Comparison of ENCODE assay signal across 23 cellular contexts in the genomic region with DNA sequence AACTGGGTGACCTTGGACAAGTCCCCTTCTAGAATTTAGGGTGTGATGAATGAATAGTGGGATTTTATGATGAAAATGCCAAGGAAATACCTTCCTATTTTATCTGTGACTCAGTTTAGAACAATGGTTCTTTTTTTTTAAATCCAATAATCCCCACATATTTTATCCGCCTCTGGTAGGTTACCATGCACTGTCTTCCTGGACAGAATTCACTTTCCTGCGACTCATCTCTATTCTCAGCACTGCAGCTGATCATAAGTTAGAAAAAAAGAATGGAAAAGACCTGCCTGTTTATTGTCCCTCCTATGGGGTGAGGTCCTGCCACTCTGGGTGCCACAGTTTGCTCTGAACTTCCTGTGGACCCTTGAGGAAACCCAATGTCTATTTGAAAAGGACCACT.
DNase-seq lines count a peak whose midpoint lies in the region; ATAC-seq and TF ChIP-seq lines count a peak whose summit lies in the region.
"Had no signal": no experiment of that assay in that cellular context is flagged by ENCODE, and none has a peak within 500 bp of the region (broad histone marks: within the 10 kb centered on the region; RNA-seq: fewer than 3 reads in every experiment).

No MANE protein-coding gene starts in this region.

- ATAC-seq in PC-3 (peak; percentile 77), HG02610 (IDR thresholded peaks at IDR 0.05; ENCODE audit: unreplicated experiment) (no peak)
- ATAC-seq: activated CD4-positive, CD25-positive, alpha-beta regulatory T cell treated with anti-CD3 and anti-CD28 coated beads, Interleukin-2, amount 50 U/mL, for 24 hours; gastrocnemius medialis had no signal

- no peaks in the 10 kb centered on the region for H3K9me3 Mint-ChIP-seq in neural progenitor cell

- CTCF ChIA-PET in PC-3 (lab: Charles Lee), result interaction anchor here (0.6 kb wide), 1 partner anchor 1057 kb away, joined by 3 read pairs; no protein-coding TSS in a partner anchor

- no peak overlapping the region for H3K9ac ChIP-seq in PC-3 (ENCODE audit: low read length)
- no peak overlapping the region for H3K9ac ChIP-seq in neural progenitor cell

- no peaks in the 10 kb centered on the region for H3K9me2 ChIP-seq in PC-3 (replicated peaks; ENCODE audit: low read length)

- peaks cover 7% of the 10 kb centered on the region; the same call in 1 of the 2 replicates for H3K4me1 ChIP-seq in PC-3 (ENCODE audit: insufficient read depth, low read length)
- H3K4me1 ChIP-seq in neural progenitor cell, result peaks cover 4% of the 10 kb centered on the region

- no peak for TF ChIP-seq CTCF in PC-3 (conservative IDR thresholded peaks at IDR 0.05; ENCODE audit: low read depth, low read length)
- no peak for TF ChIP-seq CTCF in fibroblast of mammary gland (conservative IDR thresholded peaks at IDR 0.05; ENCODE audit: control insufficient read depth, insufficient read depth, low read depth, low read length)
- TF ChIP-seq CTCF in neural progenitor cell (IDR thresholded peaks at IDR 0.05), result no peak

- H3K27me3 ChIP-seq in PC-3 (ENCODE audit: low read length) (no peaks in the 10 kb centered on the region), neural progenitor cell (no peaks in the 10 kb centered on the region)
- H3K27me3 ChIP-seq: brain microvascular endothelial cell, gastrocnemius medialis, testis had no signal

- intact Hi-C loops in PC-3 (cut with micrococcal nuclease), result no loop called here

- H4K20me1 ChIP-seq in PC-3 (ENCODE audit: low read length) (no peaks in the 10 kb centered on the region), neural progenitor cell (ENCODE audit: low read depth) (no peaks in the 10 kb centered on the region)

- H3K4me2 ChIP-seq in PC-3 (ENCODE audit: low read length) (no peak overlapping the region), neural progenitor cell (no peak overlapping the region)

- DNase-seq in EL (peak; percentile 31), PC-3 (peak; percentile 40), fibroblast of mammary gland (ENCODE audit: low read depth) (peak; percentile 33), neural progenitor cell (ENCODE audit: low spot score) (no peak), SIG-M5 (lab: John Stamatoyannopoulos, UW) (no peak), OCI-M2 (lab: John Stamatoyannopoulos, UW; ENCODE audit: unreplicated experiment) (no peak), hypothalamus (lab: John Stamatoyannopoulos, UW) (no peak)
- DNase-seq: activated T-cell treated with anti-CD3 and anti-CD28 coated beads, Interleukin-2, amount 50 U/mL, for 48 hours; brain microvascular endothelial cell; gastrocnemius medialis; MM.1S; NCI-H1694 treated with DMSO at 0.1 percent for 48 hours; NCI-H2227 treated with DMSO at 0.1 percent for 48 hours; NCI-H774; nucleus accumbens; OCI-M1; T-helper 9 cell; testis had no signal

- no peaks in the 10 kb centered on the region for H3K36me3 ChIP-seq in PC-3 (ENCODE audit: low read depth, low read length)
- H3K36me3 ChIP-seq in neural progenitor cell, result no peaks in the 10 kb centered on the region
- H3K36me3 ChIP-seq: brain microvascular endothelial cell, gastrocnemius medialis had no signal

- H3K4me3 Mint-ChIP-seq in neural progenitor cell, result no peak overlapping the region
- H3K4me3 Mint-ChIP-seq: activated naive CD8-positive, alpha-beta T cell had no signal

- POLR2A ChIA-PET in PC-3 (lab: Charles Lee; ENCODE audit: unreplicated experiment), result no interaction called here

- no peak overlapping the region for H3K4me3 ChIP-seq in PC-3 (ENCODE audit: low read length)
- no peak overlapping the region for H3K4me3 ChIP-seq in fibroblast of mammary gland (ENCODE audit: control insufficient read depth, low read depth, low read length)
- no peak overlapping the region for H3K4me3 ChIP-seq in neural progenitor cell
- H3K4me3 ChIP-seq: mucosa of descending colon, testis had no signal

- H3F3A ChIP-seq in PC-3 (ENCODE audit: low read length, unreplicated experiment) (no peaks in the 10 kb centered on the region), neural progenitor cell (ENCODE audit: low read depth) (no peaks in the 10 kb centered on the region)

- H2AFZ ChIP-seq in PC-3 (ENCODE audit: low read length) (no peak overlapping the region), neural progenitor cell (replicated peaks) (no peak overlapping the region)

- no TSS peak for BruUV-seq in PC-3 (replicated peaks; lab: Mats Ljungman, UMichigan)

- H3K27ac ChIP-seq in PC-3 (ENCODE audit: low read length) (no peak overlapping the region), neural progenitor cell (no peak overlapping the region)
- H3K27ac ChIP-seq: brain microvascular endothelial cell, coronary artery, testis had no signal

- H3K9me3 ChIP-seq in PC-3 (ENCODE audit: low read length) (no peaks in the 10 kb centered on the region), neural progenitor cell (ENCODE audit: low read depth) (no peaks in the 10 kb centered on the region)
- H3K9me3 ChIP-seq: gastrocnemius medialis, mucosa of descending colon, testis had no signal

- peak overlapping the region; percentile 31 for H3K27ac Mint-ChIP-seq in neural progenitor cell
- H3K27ac Mint-ChIP-seq: activated naive CD8-positive, alpha-beta T cell had no signal

- H3K4me1 Mint-ChIP-seq in neural progenitor cell, result peaks cover 28% of the 10 kb centered on the region

- H3K79me2 ChIP-seq in PC-3 (ENCODE audit: low read length) (no peaks in the 10 kb centered on the region), neural progenitor cell (ENCODE audit: low read depth) (no peaks in the 10 kb centered on the region)

- no peaks in the 10 kb centered on the region for H3K27me3 Mint-ChIP-seq in neural progenitor cell (ENCODE audit: insufficient read depth, low read depth)

- peaks cover 4% of the 10 kb centered on the region for H3K36me3 Mint-ChIP-seq in neural progenitor cell
- H3K36me3 Mint-ChIP-seq: activated naive CD8-positive, alpha-beta T cell had no signal

Comparison
In these comparisons a context has a peak if more than half of its experiments do, and no peak if none do; other contexts are left out.
1. DNase-seq: peak in EL (single experiment), PC-3 (single experiment) and fibroblast of mammary gland (single experiment); none in neural progenitor cell (single experiment), SIG-M5 (single experiment), OCI-M2 (single experiment) and hypothalamus (0 of 51).